Comparison of ENCODE assay signal across 8 cellular contexts in genomic region chr6:170292111-170292777, GRCh38. TPM values are rescaled to one million over a fixed set of nuclear protein-coding genes. Genes with fewer than 3 reads are reported as not detected.
DNase-seq lines count a peak whose midpoint lies in the region; ATAC-seq and TF ChIP-seq lines count a peak whose summit lies in the region.

No MANE protein-coding gene starts in this region.

- H3K4me1 ChIP-seq in CD4-positive, CD25-positive, alpha-beta regulatory T cell (ENCODE audit: control insufficient read depth, insufficient read depth, low read length, poor library complexity, severe bottlenecking) = peaks cover 66% of the 10 kb centered on the region
- peaks cover 59% of the 10 kb centered on the region for H3K4me1 ChIP-seq in neural progenitor cell

- no peak for TF ChIP-seq CTCF in coronary artery (IDR thresholded peaks at IDR 0.05)
- TF ChIP-seq CTCF in neural progenitor cell (IDR thresholded peaks at IDR 0.05) = no peak

- peak overlapping the region; percentile 32 for H3K4me3 ChIP-seq in CD4-positive, CD25-positive, alpha-beta regulatory T cell (ENCODE audit: low read depth, low read length)
- H3K4me3 ChIP-seq in coronary artery (peak overlapping the region; percentile 85), neural progenitor cell (peak overlapping the region; percentile 94)

- TF ChIP-seq EP300 in Ishikawa (IDR thresholded peaks at IDR 0.05; ENCODE audit: borderline replicate concordance) = no peak

- no peak for DNase-seq in CD4-positive, CD25-positive, alpha-beta regulatory T cell
- no peak for DNase-seq in coronary artery (ENCODE audit: low spot score)
- peak; percentile 53 for DNase-seq in neural progenitor cell (ENCODE audit: low spot score)
- no peak for DNase-seq in GOT3 (lab: John Stamatoyannopoulos, UW)

- peaks cover 34% of the 10 kb centered on the region for H4K20me1 ChIP-seq in neural progenitor cell (ENCODE audit: low read depth)

- H3K4me2 ChIP-seq in neural progenitor cell = peak overlapping the region; percentile 100

- peaks cover 34% of the 10 kb centered on the region for H3K27me3 ChIP-seq in CD4-positive, CD25-positive, alpha-beta regulatory T cell (ENCODE audit: control insufficient read depth, insufficient read depth, low read length)
- H3K27me3 ChIP-seq in neural progenitor cell = peaks cover 52% of the 10 kb centered on the region

- no peaks in the 10 kb centered on the region for H3K36me3 ChIP-seq in CD4-positive, CD25-positive, alpha-beta regulatory T cell (ENCODE audit: control insufficient read depth, insufficient read depth, low read length)
- no peaks in the 10 kb centered on the region for H3K36me3 ChIP-seq in neural progenitor cell

- H3K36me3 Mint-ChIP-seq in CD4-positive, CD25-positive, alpha-beta regulatory T cell = peaks cover 3% of the 10 kb centered on the region
- peaks cover 11% of the 10 kb centered on the region for H3K36me3 Mint-ChIP-seq in neural progenitor cell

- H3K4me3 Mint-ChIP-seq in CD4-positive, CD25-positive, alpha-beta regulatory T cell = peak overlapping the region; percentile 90 to 93 (median 92)
- peak overlapping the region; percentile 96 for H3K4me3 Mint-ChIP-seq in neural progenitor cell

- H3F3A ChIP-seq in neural progenitor cell (ENCODE audit: low read depth) = peaks cover 74% of the 10 kb centered on the region

- peaks cover 34% of the 10 kb centered on the region for H3K79me2 ChIP-seq in neural progenitor cell (ENCODE audit: low read depth)

- no peak overlapping the region for H3K9ac ChIP-seq in neural progenitor cell

- H3K4me1 Mint-ChIP-seq in CD4-positive, CD25-positive, alpha-beta regulatory T cell = peaks cover 6 to 55% (median 29%) of the 10 kb centered on the region in 4 donors
- peaks cover 53% of the 10 kb centered on the region for H3K4me1 Mint-ChIP-seq in neural progenitor cell

- peaks cover 0 to 2% (median 0%) of the 10 kb centered on the region in 7 donors for H3K9me3 Mint-ChIP-seq in CD4-positive, CD25-positive, alpha-beta regulatory T cell
- H3K9me3 Mint-ChIP-seq in neural progenitor cell = no peaks in the 10 kb centered on the region

- ATAC-seq in CD4-positive, CD25-positive, alpha-beta regulatory T cell (ENCODE audit: low read depth in 2 of 2) = peak in 1 of 2 donors; percentile 10
- ATAC-seq in HG03432 (IDR thresholded peaks at IDR 0.05; ENCODE audit: unreplicated experiment) (no peak), HG03460 (IDR thresholded peaks at IDR 0.05; ENCODE audit: unreplicated experiment) (no peak), GM18517 (IDR thresholded peaks at IDR 0.05; ENCODE audit: unreplicated experiment) (no peak)

- H3K9me3 ChIP-seq in CD4-positive, CD25-positive, alpha-beta regulatory T cell (ENCODE audit: control insufficient read depth in 2 of 2, low read length in 2 of 2) = no peaks in the 10 kb centered on the region
- H3K9me3 ChIP-seq in neural progenitor cell (ENCODE audit: low read depth) = no peaks in the 10 kb centered on the region

- H2AFZ ChIP-seq in neural progenitor cell (replicated peaks) = no peak overlapping the region

- TF ChIP-seq RAD21 in Ishikawa (IDR thresholded peaks at IDR 0.05; ENCODE audit: low read depth) = no peak

- peak overlapping the region; percentile 43 to 82 (median 64) for H3K27ac Mint-ChIP-seq in CD4-positive, CD25-positive, alpha-beta regulatory T cell
- H3K27ac Mint-ChIP-seq in neural progenitor cell = peak overlapping the region; percentile 98

- H3K27ac ChIP-seq in CD4-positive, CD25-positive, alpha-beta regulatory T cell (ENCODE audit: insufficient read depth, low read length, poor library complexity, severe bottlenecking) = no peak overlapping the region
- peak overlapping the region in 1 of 2 donors; percentile 68 for H3K27ac ChIP-seq in coronary artery
- H3K27ac ChIP-seq in neural progenitor cell = no peak overlapping the region

- H3K27me3 Mint-ChIP-seq in CD4-positive, CD25-positive, alpha-beta regulatory T cell = peaks cover 68% of the 10 kb centered on the region
- peaks cover 34% of the 10 kb centered on the region for H3K27me3 Mint-ChIP-seq in neural progenitor cell (ENCODE audit: insufficient read depth, low read depth)

TF ChIP-seq in Ishikawa, 13 proteins besides CTCF, POLR2A, EP300 and RAD21:
- TF ChIP-seq MAX (IDR thresholded peaks at IDR 0.05) = no peak
- peak; percentile 78 for TF ChIP-seq USF1 (IDR thresholded peaks at IDR 0.05)

RNA-seq across cellular contexts. Expression of gene DLL1, which starts 1.4 kb away (rescaled TPM):
- 1.1 TPM for total RNA-seq in CD4-positive, CD25-positive, alpha-beta regulatory T cell
- under 1 TPM in 2 of 4 donors, not detected in 2; 0.28 to 0.29 TPM for polyA plus RNA-seq in CD4-positive, CD25-positive, alpha-beta regulatory T cell
- 35.9 and 91.8 TPM in 2 replicates for total RNA-seq in neural progenitor cell (ENCODE audit: low replicate concordance)

RNA-seq across cellular contexts. Expression of gene FAM120B, which starts 14.3 kb away (rescaled TPM):
- total RNA-seq in CD4-positive, CD25-positive, alpha-beta regulatory T cell = 35.0 TPM
- polyA plus RNA-seq in CD4-positive, CD25-positive, alpha-beta regulatory T cell = 10 to 100 TPM; 28.0 to 33.5 (median 30.6) TPM
- total RNA-seq in neural progenitor cell (ENCODE audit: low replicate concordance) = 19.7 and 20.3 TPM in 2 replicates

Comparison
In these comparisons a context has a peak if more than half of its experiments do, and no peak if none do; other contexts are left out.
1. H3K4me3 ChIP-seq: peak in every context shown above with its lines; median percentile 94 in neural progenitor cell; 85 in coronary artery; 32 in CD4-positive, CD25-positive, alpha-beta regulatory T cell.
2. RNA of gene DLL1, which starts 1.4 kb away (total RNA-seq): 35.9 to 91.8 TPM in neural progenitor cell; 1.1 TPM in CD4-positive, CD25-positive, alpha-beta regulatory T cell (single experiment); every median in the first group is over 10 times any median in the second.